In the genomic region with DNA sequence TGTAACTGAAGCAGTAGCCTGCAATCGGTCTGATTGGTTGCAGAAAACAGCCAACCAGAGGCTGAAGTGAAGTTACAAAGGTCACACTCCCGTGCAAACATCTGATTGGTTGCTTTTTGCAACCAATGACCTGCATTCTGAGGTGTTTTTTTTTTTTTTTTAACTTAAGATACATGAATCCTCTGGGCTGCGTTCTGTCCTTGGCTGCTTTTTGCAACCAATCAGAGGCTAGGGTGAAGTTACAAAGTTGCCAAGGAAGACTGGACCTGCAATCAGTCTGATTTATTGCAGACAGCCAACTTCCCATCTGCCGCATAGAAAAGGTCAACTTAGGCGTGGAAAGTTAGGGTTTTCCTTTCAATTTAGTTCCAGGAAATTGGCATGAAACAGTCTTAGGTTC, we compare ENCODE assay signal across 24 cellular contexts.
"Had no signal": no experiment of that assay in that cellular context is flagged by ENCODE, and none has a peak within 500 bp of the region (broad histone marks: within the 10 kb centered on the region; RNA-seq: fewer than 3 reads in every experiment).

No MANE protein-coding gene starts in this region.

- H3K4me1 ChIP-seq: foreskin keratinocyte, prostate gland, vagina had no signal

- H3K4me3 ChIP-seq: esophagus muscularis mucosa, heart left ventricle, left ventricle myocardium inferior, lung, ovary, prostate gland, skin epidermis, vagina had no signal

- H3K27ac ChIP-seq: esophagus muscularis mucosa, foreskin keratinocyte, left ventricle myocardium inferior, ovary, prostate gland, skin epidermis, vagina had no signal

- DNase-seq: activated B cell treated with CpG ODN at 0.5 μM for 24 hours; activated CD4-positive, alpha-beta T cell treated with anti-CD3 and anti-CD28 coated beads, Interleukin-2, amount 50 U/mL, for 1 hour; activated CD8-positive, alpha-beta T cell treated with anti-CD3 and anti-CD28 coated beads for 36 hours; activated gamma-delta T cell treated with Interleukin-2 at 50 U/mL for 16 hours; activated naive CD4-positive, alpha-beta T cell treated with anti-CD3 and anti-CD28 coated beads, Interleukin-2, amount 50 U/mL, for 16 hours; activated T-cell treated with anti-CD3 and anti-CD28 coated beads, Interleukin-2, amount 50 U/mL, for 4 hours; amygdala; caudate nucleus; foreskin keratinocyte; heart left ventricle; kidney glomerular epithelial cell; left ventricle myocardium inferior; ovary; retina; stimulated activated CD4-positive, alpha-beta T cell treated with anti-CD3 and anti-CD28 coated beads, Interleukin-4, amount 100 ng/mL, for 24 hours; T-helper 17 cell had no signal

- H3K27me3 ChIP-seq: esophagus muscularis mucosa, foreskin keratinocyte, heart left ventricle, ovary, vagina had no signal

- ATAC-seq: activated CD8-positive, alpha-beta T cell treated with anti-CD3 and anti-CD28 coated beads for 36 hours; activated T-cell treated with anti-CD3 and anti-CD28 coated beads, Interleukin-2, amount 50 U/mL, for 4 hours; activated T-helper 17 cell treated with anti-CD3 and anti-CD28 coated beads, Interleukin-2, amount 50 U/mL, for 72 hours; foreskin keratinocyte; heart left ventricle; sciatic nerve; stimulated activated effector memory CD8-positive, alpha-beta T cell treated with anti-CD3 and anti-CD28 coated beads, Interleukin-12 subunit alpha, Interleukin-12 subunit beta, amount 100 ng/mL, for 72 hours; T-helper 17 cell had no signal

- H3K9me3 ChIP-seq: esophagus muscularis mucosa, heart left ventricle, left ventricle myocardium inferior, ovary, prostate gland, vagina had no signal

- H3K36me3 ChIP-seq: esophagus muscularis mucosa, heart left ventricle, left ventricle myocardium inferior, ovary, prostate gland, vagina had no signal
